1 cellular context compared by ENCODE assay signal in the genomic region with DNA sequence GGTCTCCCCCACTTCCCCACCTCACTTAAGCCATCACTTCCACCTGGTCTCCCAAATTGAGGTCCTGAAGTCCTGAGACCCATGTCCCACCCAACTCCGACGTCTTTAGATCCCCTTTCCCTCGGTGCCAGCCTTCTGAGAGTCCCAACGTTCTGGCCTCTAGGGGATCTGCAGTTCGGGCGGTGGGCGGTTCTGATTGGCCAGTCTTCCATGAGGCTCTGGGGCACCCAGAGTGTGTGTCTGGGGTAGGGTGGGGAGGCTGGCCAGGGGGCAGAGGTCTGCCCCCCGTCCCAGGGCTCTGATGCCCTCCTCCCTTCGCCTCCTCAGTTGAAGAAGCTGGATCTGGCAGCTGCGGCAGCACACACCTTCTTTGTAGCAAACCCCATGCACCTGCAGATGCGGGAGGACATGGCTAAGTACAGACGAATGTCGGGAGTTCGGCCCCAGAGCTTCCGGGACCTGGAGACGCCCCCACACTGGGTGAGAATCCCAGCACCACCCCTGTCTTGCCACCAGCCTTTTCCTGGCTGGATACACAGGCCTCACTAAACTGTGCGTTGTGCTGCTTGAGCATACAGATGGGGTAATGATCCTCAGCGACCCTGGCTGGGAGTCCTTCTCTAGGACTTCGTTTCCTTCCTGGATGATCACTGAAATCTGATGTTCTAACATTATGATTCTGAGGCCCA.
TF ChIP-seq lines count a peak whose summit lies in the region.

No MANE protein-coding gene starts in this region.

TF ChIP-seq in K562, 482 proteins besides CTCF, POLR2A, EP300 and RAD21:
- TF ChIP-seq FOXM1 (IDR thresholded peaks at IDR 0.05; ENCODE audit: low read depth) (peak; percentile 40; the same call in 1 of the 2 replicates), FOXM1 (CRISPR knock-in tag; IDR thresholded peaks at IDR 0.05; ENCODE audit: low read depth) (no peak), PHB2 (IDR thresholded peaks at IDR 0.05; ENCODE audit: low read depth) (no peak), CBX3 (IDR thresholded peaks at IDR 0.05; ENCODE audit: borderline replicate concordance in 1 of 2, low read length in 2 of 2) (no peak), ATF1 (CRISPR knock-in tag; IDR thresholded peaks at IDR 0.05) (no peak), ATF1 (tag; IDR thresholded peaks at IDR 0.05) (0 out of 2 replicates have a peak, but pooled peaks have one; percentile 8), SPI1 (IDR thresholded peaks at IDR 0.05; ENCODE audit: borderline replicate concordance, low read depth, low read length) (peak; percentile 24; the same call in 1 of the 2 replicates), PPARD (CRISPR knock-in tag; IDR thresholded peaks at IDR 0.05) (no peak), ZNF184 (CRISPR knock-in tag; IDR thresholded peaks at IDR 0.05) (no peak), ZFP30 (CRISPR knock-in tag; IDR thresholded peaks at IDR 0.05; ENCODE audit: borderline replicate concordance) (no peak), NFATC3 (IDR thresholded peaks at IDR 0.05) (no peak), EZH2 (IDR thresholded peaks at IDR 0.05; ENCODE audit: borderline replicate concordance, low read depth, low read length) (no peak), EP400 (IDR thresholded peaks at IDR 0.05) (peak; percentile 46; the same call in 1 of the 2 replicates), KDM5B (IDR thresholded peaks at IDR 0.05; ENCODE audit: insufficient replicate concordance, low read depth, low read length) (peak; percentile 17), EGR1 (conservative IDR thresholded peaks at IDR 0.05) (no peak), L3MBTL2 (IDR thresholded peaks at IDR 0.05) (0 out of 2 replicates have a peak, but pooled peaks have one; percentile 7)
- TF ChIP-seq, protein P1, sequence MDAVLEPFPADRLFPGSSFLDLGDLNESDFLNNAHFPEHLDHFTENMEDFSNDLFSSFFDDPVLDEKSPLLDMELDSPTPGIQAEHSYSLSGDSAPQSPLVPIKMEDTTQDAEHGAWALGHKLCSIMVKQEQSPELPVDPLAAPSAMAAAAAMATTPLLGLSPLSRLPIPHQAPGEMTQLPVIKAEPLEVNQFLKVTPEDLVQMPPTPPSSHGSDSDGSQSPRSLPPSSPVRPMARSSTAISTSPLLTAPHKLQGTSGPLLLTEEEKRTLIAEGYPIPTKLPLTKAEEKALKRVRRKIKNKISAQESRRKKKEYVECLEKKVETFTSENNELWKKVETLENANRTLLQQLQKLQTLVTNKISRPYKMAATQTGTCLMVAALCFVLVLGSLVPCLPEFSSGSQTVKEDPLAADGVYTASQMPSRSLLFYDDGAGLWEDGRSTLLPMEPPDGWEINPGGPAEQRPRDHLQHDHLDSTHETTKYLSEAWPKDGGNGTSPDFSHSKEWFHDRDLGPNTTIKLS (IDR thresholded peaks at IDR 0.05; ENCODE audit: borderline replicate concordance, low read depth), result peak; percentile 74; the same call in 1 of the 2 replicates
